ENCODE assay signal across 31 cellular contexts in the genomic region with DNA sequence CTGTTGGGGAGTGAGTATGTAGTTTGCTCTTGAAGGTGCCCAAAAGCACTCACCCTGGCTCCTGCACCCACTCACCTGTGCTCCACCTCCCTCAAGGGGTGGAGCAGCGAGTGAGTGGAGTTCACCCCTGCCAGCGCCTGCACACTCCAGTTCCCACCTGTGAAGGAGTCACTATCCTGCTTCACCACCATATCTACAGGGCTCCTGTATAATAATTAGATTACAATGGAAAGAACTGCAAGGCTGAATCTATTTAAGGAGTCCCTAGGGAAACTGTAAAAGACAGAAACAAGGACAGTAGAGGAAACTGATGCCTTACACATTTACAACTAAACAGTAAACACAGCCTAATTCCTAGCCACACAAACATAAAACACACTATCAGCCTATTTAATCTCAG. TPM values are rescaled to one million over a fixed set of nuclear protein-coding genes. Genes with fewer than 3 reads are reported as not detected.
"Had no signal": no experiment of that assay in that cellular context is flagged by ENCODE, and none has a peak within 500 bp of the region (broad histone marks: within the 10 kb centered on the region; RNA-seq: fewer than 3 reads in every experiment).

No MANE protein-coding gene starts in this region.

- H3K36me3 ChIP-seq: ascending aorta, breast epithelium, cardiac muscle cell had no signal

- H3K4me3 ChIP-seq: ascending aorta, breast epithelium, cardiac muscle cell, coronary artery, dorsolateral prefrontal cortex had no signal

- DNase-seq: activated CD4-positive, alpha-beta memory T cell treated with anti-CD3 and anti-CD28 coated beads for 36 hours; activated CD4-positive, alpha-beta T cell treated with anti-CD3 and anti-CD28 coated beads for 36 hours; activated CD4-positive, alpha-beta T cell treated with anti-CD3 and anti-CD28 coated beads, Interleukin-2, amount 10 ng/mL, durations not matched to agents 24 days and 14 days; activated CD4-positive, CD25-positive, alpha-beta regulatory T cell; activated CD4-positive, CD25-positive, alpha-beta regulatory T cell treated with anti-CD3 and anti-CD28 coated beads, Interleukin-2, amount 50 U/mL, for 72 hours; activated CD8-positive, alpha-beta memory T cell treated with anti-CD3 and anti-CD28 coated beads, Interleukin-2, amount 10 ng/mL, durations not matched to agents 7 days and 5 days; activated CD8-positive, alpha-beta memory T cell treated with anti-CD3 and anti-CD28 coated beads, Interleukin-2, amount 50 U/mL, for 4 hours; activated CD8-positive, alpha-beta T cell treated with anti-CD3 and anti-CD28 coated beads, Interleukin-2, amount 10 ng/mL, durations not matched to agents 7 days and 5 days; activated effector memory CD4-positive, alpha-beta T cell treated with anti-CD3 and anti-CD28 coated beads, Interleukin-2, amount 50 U/mL, for 16 hours; activated naive CD4-positive, alpha-beta T cell treated with anti-CD3 and anti-CD28 coated beads for 36 hours; activated naive CD8-positive, alpha-beta T cell treated with anti-CD3 and anti-CD28 coated beads for 36 hours; activated naive CD8-positive, alpha-beta T cell treated with anti-CD3 and anti-CD28 coated beads, Interleukin-2, amount 50 U/mL, for 24 hours; activated T-cell treated with anti-CD3 and anti-CD28 coated beads, Interleukin-2, amount 50 U/mL, for 1 hour; activated T-cell treated with anti-CD3 and anti-CD28 coated beads, Interleukin-2, amount 50 U/mL, for 48 hours; central memory CD4-positive, alpha-beta T cell; cerebellar nuclear complex; dorsolateral prefrontal cortex; effector memory CD4-positive, alpha-beta T cell; endodermal cell; foreskin fibroblast; head of caudate nucleus; hippocampal formation had no signal

- H3K27ac ChIP-seq: ascending aorta, breast epithelium, cardiac muscle cell, coronary artery, dorsolateral prefrontal cortex had no signal

- H3K27me3 Mint-ChIP-seq: activated CD4-positive, alpha-beta memory T cell treated with anti-CD3 and anti-CD28 coated beads for 36 hours; activated CD4-positive, alpha-beta T cell treated with anti-CD3 and anti-CD28 coated beads for 36 hours; activated CD4-positive, alpha-beta T cell treated with anti-CD3 and anti-CD28 coated beads, Interleukin-2, amount 10 ng/mL, durations not matched to agents 24 days and 14 days; activated CD8-positive, alpha-beta memory T cell treated with anti-CD3 and anti-CD28 coated beads, Interleukin-2, amount 10 ng/mL, durations not matched to agents 7 days and 5 days; activated naive CD4-positive, alpha-beta T cell treated with anti-CD3 and anti-CD28 coated beads, Interleukin-2, amount 50 U/mL, for 24 hours; activated naive CD8-positive, alpha-beta T cell treated with anti-CD3 and anti-CD28 coated beads, Interleukin-2, amount 50 U/mL, for 24 hours; dendritic cell treated with granulocyte-macrophage colony-stimulating factor and Interleukin-4, amounts not matched to agents 40 ng/mL and 50 ng/mL, for 4 days had no signal

- H3K27ac Mint-ChIP-seq: activated CD4-positive, alpha-beta memory T cell treated with anti-CD3 and anti-CD28 coated beads for 36 hours; activated CD4-positive, alpha-beta T cell treated with anti-CD3 and anti-CD28 coated beads for 36 hours; activated CD4-positive, alpha-beta T cell treated with anti-CD3 and anti-CD28 coated beads, Interleukin-2, amount 10 ng/mL, durations not matched to agents 24 days and 14 days; activated CD8-positive, alpha-beta memory T cell treated with anti-CD3 and anti-CD28 coated beads, Interleukin-2, amount 10 ng/mL, durations not matched to agents 7 days and 5 days; activated CD8-positive, alpha-beta T cell treated with anti-CD3 and anti-CD28 coated beads, Interleukin-2, amount 10 ng/mL, durations not matched to agents 7 days and 5 days; activated naive CD4-positive, alpha-beta T cell treated with anti-CD3 and anti-CD28 coated beads for 36 hours; activated naive CD4-positive, alpha-beta T cell treated with anti-CD3 and anti-CD28 coated beads, Interleukin-2, amount 50 U/mL, for 24 hours; activated naive CD8-positive, alpha-beta T cell treated with anti-CD3 and anti-CD28 coated beads for 36 hours; activated naive CD8-positive, alpha-beta T cell treated with anti-CD3 and anti-CD28 coated beads, Interleukin-2, amount 50 U/mL, for 24 hours; activated T-helper 1 cell treated with anti-CD3 and anti-CD28 coated beads, Interleukin-12 subunit alpha, Interleukin-12 subunit beta, Interleukin-2, Interleukin-4 antibody, amounts not matched to agents 30 ng/mL and 10 ng/mL and 1 ng/mL, durations not matched to agents 14 hours and 24 hours and 36 hours; activated T-helper 2 cell treated with anti-CD3 and anti-CD28 coated beads, Interferon-gamma antibody, Interleukin-2, Interleukin-4, amounts not matched to agents 10 μg/mL and 5 μg/mL and 100 μg/mL, durations not matched to agents 14 hours and 24 hours and 36 hours; brain; dendritic cell treated with granulocyte-macrophage colony-stimulating factor and Interleukin-4, amounts not matched to agents 40 ng/mL and 50 ng/mL, for 4 days had no signal

- H3K9me3 ChIP-seq: ascending aorta, breast epithelium had no signal

- H3K27me3 ChIP-seq: ascending aorta, breast epithelium, cardiac muscle cell, dorsolateral prefrontal cortex had no signal

- H3K9me3 Mint-ChIP-seq: dendritic cell treated with granulocyte-macrophage colony-stimulating factor and Interleukin-4, amounts not matched to agents 40 ng/mL and 50 ng/mL, for 4 days had no signal

- H3K4me3 Mint-ChIP-seq: activated CD4-positive, alpha-beta memory T cell treated with anti-CD3 and anti-CD28 coated beads for 36 hours; activated CD4-positive, alpha-beta T cell treated with anti-CD3 and anti-CD28 coated beads for 36 hours; activated CD4-positive, alpha-beta T cell treated with anti-CD3 and anti-CD28 coated beads, Interleukin-2, amount 10 ng/mL, durations not matched to agents 24 days and 14 days; activated CD8-positive, alpha-beta memory T cell treated with anti-CD3 and anti-CD28 coated beads, Interleukin-2, amount 10 ng/mL, durations not matched to agents 7 days and 5 days; activated CD8-positive, alpha-beta T cell treated with anti-CD3 and anti-CD28 coated beads, Interleukin-2, amount 10 ng/mL, durations not matched to agents 7 days and 5 days; activated naive CD4-positive, alpha-beta T cell treated with anti-CD3 and anti-CD28 coated beads for 36 hours; activated naive CD4-positive, alpha-beta T cell treated with anti-CD3 and anti-CD28 coated beads, Interleukin-2, amount 50 U/mL, for 24 hours; activated naive CD8-positive, alpha-beta T cell treated with anti-CD3 and anti-CD28 coated beads for 36 hours; activated naive CD8-positive, alpha-beta T cell treated with anti-CD3 and anti-CD28 coated beads, Interleukin-2, amount 50 U/mL, for 24 hours; activated T-helper 1 cell treated with anti-CD3 and anti-CD28 coated beads, Interleukin-12 subunit alpha, Interleukin-12 subunit beta, Interleukin-2, Interleukin-4 antibody, amounts not matched to agents 30 ng/mL and 10 ng/mL and 1 ng/mL, durations not matched to agents 14 hours and 24 hours and 36 hours; dendritic cell treated with granulocyte-macrophage colony-stimulating factor and Interleukin-4, amounts not matched to agents 40 ng/mL and 50 ng/mL, for 4 days; endodermal cell had no signal

- H3K4me1 ChIP-seq: breast epithelium had no signal

RNA-seq across cellular contexts. Expression of a gene that starts 4.1 kb away (rescaled TPM):
- total RNA-seq: ascending aorta had no signal
